ENCODE assay signal across 26 cellular contexts in genomic region chr18:75081486-75081885, GRCh38.
"Had no signal": no experiment of that assay in that cellular context is flagged by ENCODE, and none has a peak within 500 bp of the region (broad histone marks: within the 10 kb centered on the region; RNA-seq: fewer than 3 reads in every experiment).

No MANE protein-coding gene starts in this region.

- H3K36me3 ChIP-seq: neural progenitor cell, pancreas, prostate gland, right lobe of liver, sigmoid colon, stomach, thoracic aorta, thyroid gland, tibial nerve, upper lobe of left lung, vagina had no signal

- H3K4me3 ChIP-seq: neural progenitor cell, pancreas, prostate gland, right lobe of liver, sigmoid colon, stomach, thoracic aorta, thyroid gland, tibial nerve, upper lobe of left lung, vagina had no signal

- H3K4me3 Mint-ChIP-seq: naive thymus-derived CD4-positive, alpha-beta T cell; natural killer cell; nephron; neural progenitor cell; stimulated activated effector memory CD8-positive, alpha-beta T cell treated with anti-CD3 and anti-CD28 coated beads, Interleukin-12 subunit alpha, Interleukin-12 subunit beta, amount 100 ng/mL, for 72 hours; stimulated activated naive B cell treated with anti-CD40 and anti-IgM and Interleukin-4, amounts not matched to agents 10 μg/mL and 1 μg/mL and 100 μg/mL, for 72 hours; stimulated activated naive CD8-positive, alpha-beta T cell treated with anti-CD3 and anti-CD28 coated beads, Interleukin-15, Interleukin-2, amounts not matched to agents 100 ng/mL and 50 ng/mL, for 24 hours had no signal

- H3K9me3 ChIP-seq: pancreas, prostate gland, thyroid gland, vagina had no signal

- H3K4me1 Mint-ChIP-seq: naive thymus-derived CD4-positive, alpha-beta T cell; natural killer cell; nephron; neural progenitor cell; stimulated activated effector memory CD8-positive, alpha-beta T cell treated with anti-CD3 and anti-CD28 coated beads, Interleukin-12 subunit alpha, Interleukin-12 subunit beta, amount 100 ng/mL, for 72 hours; stimulated activated naive B cell treated with anti-CD40 and anti-IgM and Interleukin-4, amounts not matched to agents 10 μg/mL and 1 μg/mL and 100 μg/mL, for 72 hours had no signal

- H3K27ac Mint-ChIP-seq: natural killer cell; nephron; neural progenitor cell; stimulated activated effector memory CD8-positive, alpha-beta T cell treated with anti-CD3 and anti-CD28 coated beads, Interleukin-12 subunit alpha, Interleukin-12 subunit beta, amount 100 ng/mL, for 72 hours; stimulated activated naive B cell treated with anti-CD40 and anti-IgM and Interleukin-4, amounts not matched to agents 10 μg/mL and 1 μg/mL and 100 μg/mL, for 72 hours; stimulated activated naive CD8-positive, alpha-beta T cell treated with anti-CD3 and anti-CD28 coated beads, Interleukin-15, Interleukin-2, amounts not matched to agents 100 ng/mL and 50 ng/mL, for 24 hours had no signal

- H3K27me3 Mint-ChIP-seq: stimulated activated naive CD8-positive, alpha-beta T cell treated with anti-CD3 and anti-CD28 coated beads, Interleukin-15, Interleukin-2, amounts not matched to agents 100 ng/mL and 50 ng/mL, for 24 hours had no signal

- H3K36me3 Mint-ChIP-seq: neural progenitor cell; stimulated activated effector memory CD8-positive, alpha-beta T cell treated with anti-CD3 and anti-CD28 coated beads, Interleukin-12 subunit alpha, Interleukin-12 subunit beta, amount 100 ng/mL, for 72 hours had no signal

- DNase-seq: naive thymus-derived CD4-positive, alpha-beta T cell; natural killer cell; occipital lobe; retina; right cardiac atrium; right lobe of liver; sigmoid colon; small intestine; stimulated activated CD4-positive, alpha-beta T cell treated with anti-CD3 and anti-CD28 coated beads, Interleukin-15, amount 100 ng/mL, for 24 hours; stimulated activated CD4-positive, alpha-beta T cell treated with anti-CD3 and anti-CD28 coated beads, Interleukin-4, amount 100 ng/mL, for 1 hour; stimulated activated CD4-positive, alpha-beta T cell treated with anti-CD3 and anti-CD28 coated beads, Interleukin-4, amount 100 ng/mL, for 4 hours; stimulated activated naive B cell treated with anti-CD40 and anti-IgM and Interleukin-4, amounts not matched to agents 10 μg/mL and 1 μg/mL and 100 μg/mL, for 72 hours; stimulated activated naive CD4-positive, alpha-beta T cell treated with Interleukin-2 at 50 U/mL for 16 hours; stomach; thyroid gland; trophoblast cell; upper lobe of left lung had no signal

- H3K27me3 ChIP-seq: neural progenitor cell, pancreas, right lobe of liver, sigmoid colon, stomach, thyroid gland, tibial nerve, upper lobe of left lung, vagina had no signal

- H3K27ac ChIP-seq: neural progenitor cell, pancreas, prostate gland, right lobe of liver, sigmoid colon, stomach, thoracic aorta, thyroid gland, tibial nerve, upper lobe of left lung, vagina had no signal
